In the genomic region with DNA sequence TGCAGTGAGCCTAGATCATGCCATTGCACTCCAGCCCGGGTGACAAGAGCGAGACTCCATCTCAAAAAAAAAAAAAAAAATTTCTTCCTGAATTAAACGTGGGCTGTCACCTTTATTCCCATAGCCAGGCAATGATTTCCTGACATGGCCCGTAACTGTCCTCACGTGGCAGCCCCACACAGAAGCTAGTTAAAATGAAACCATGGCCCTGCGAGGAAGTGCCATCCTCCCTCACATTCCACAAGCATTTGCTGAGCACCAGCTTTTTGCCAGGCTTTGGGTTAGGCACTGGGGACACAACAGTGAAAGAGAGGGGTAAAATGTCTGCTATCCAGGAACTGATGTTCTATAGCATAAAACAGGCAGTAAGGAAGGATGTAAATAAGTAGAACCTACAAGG, we compare ENCODE assay signal across 22 cellular contexts. TPM values are rescaled to one million over a fixed set of nuclear protein-coding genes. Genes with fewer than 3 reads are reported as not detected.
DNase-seq lines count a peak whose midpoint lies in the region; TF ChIP-seq lines count a peak whose summit lies in the region.
"Had no signal": no experiment of that assay in that cellular context is flagged by ENCODE, and none has a peak within 500 bp of the region (broad histone marks: within the 10 kb centered on the region; RNA-seq: fewer than 3 reads in every experiment).

No MANE protein-coding gene starts in this region.

- H3K9me2 ChIP-seq in PC-9 (ENCODE audit: insufficient read depth) (no peaks in the 10 kb centered on the region), hepatocyte (replicated peaks; ENCODE audit: insufficient read depth) (no peaks in the 10 kb centered on the region)

- no peak overlapping the region for H2AK5ac ChIP-seq in neuronal stem cell (ENCODE audit: low read depth, low read length)

- no peak overlapping the region for H3K9ac ChIP-seq in neuronal stem cell (ENCODE audit: low read depth, low read length, poor library complexity)
- H3K9ac ChIP-seq: KMS-11 had no signal

- H3K9me3 ChIP-seq in Caco-2 = no peaks in the 10 kb centered on the region
- no peaks in the 10 kb centered on the region for H3K9me3 ChIP-seq in PC-9 (ENCODE audit: insufficient read depth, low read depth)
- H3K9me3 ChIP-seq in hepatocyte (ENCODE audit: low read depth) = no peaks in the 10 kb centered on the region
- H3K9me3 ChIP-seq in neuronal stem cell (replicated peaks in 1 of 2; ENCODE audit: control insufficient read depth in 2 of 2, insufficient read depth in 1 of 2, low read depth in 1 of 2, low read length in 2 of 2) = peaks cover 10 to 11% of the 10 kb centered on the region in 2 donors
- H3K9me3 ChIP-seq: SJSA1 had no signal

- H2BK120ac ChIP-seq in neuronal stem cell (ENCODE audit: low read depth, low read length) = no peak overlapping the region

- H2BK12ac ChIP-seq in neuronal stem cell (ENCODE audit: low read length) = peak overlapping the region; percentile 22

- H3K27ac ChIP-seq in PC-9 = no peak overlapping the region
- peak overlapping the region; percentile 48 for H3K27ac ChIP-seq in hepatocyte
- H3K27ac ChIP-seq in neuronal stem cell (replicated peaks; ENCODE audit: low read length) = no peak overlapping the region
- H3K27ac ChIP-seq: KMS-11, SJSA1 had no signal

- H2AFZ ChIP-seq in PC-9 (no peak overlapping the region), hepatocyte (no peak overlapping the region), neuronal stem cell (ENCODE audit: low read length) (no peak overlapping the region)

- H3K4me3 Mint-ChIP-seq in Caco-2 (ENCODE audit: unreplicated experiment) = no peak overlapping the region
- H3K4me3 Mint-ChIP-seq: CD4-positive, CD25-positive, alpha-beta regulatory T cell; HFFc6 had no signal

- peaks cover 20% of the 10 kb centered on the region for H3K9me3 Mint-ChIP-seq in Caco-2 (ENCODE audit: unreplicated experiment)

- peaks cover 17% of the 10 kb centered on the region for H3K4me1 Mint-ChIP-seq in Caco-2 (ENCODE audit: low read depth, unreplicated experiment)
- H3K4me1 Mint-ChIP-seq: CD4-positive, CD25-positive, alpha-beta regulatory T cell had no signal

- H3K36me3 Mint-ChIP-seq in Caco-2 (ENCODE audit: insufficient read depth, unreplicated experiment) = no peaks in the 10 kb centered on the region
- H3K36me3 Mint-ChIP-seq: CD4-positive, CD25-positive, alpha-beta regulatory T cell had no signal

- no peaks in the 10 kb centered on the region for H3K79me2 ChIP-seq in PC-9 (ENCODE audit: low read depth)
- no peaks in the 10 kb centered on the region for H3K79me2 ChIP-seq in hepatocyte

- H3K18ac ChIP-seq in neuronal stem cell (ENCODE audit: low read length) = no peak overlapping the region

- no peaks in the 10 kb centered on the region for H3K79me1 ChIP-seq in neuronal stem cell (ENCODE audit: low read depth, low read length)

- H4K91ac ChIP-seq in neuronal stem cell (ENCODE audit: low read depth, low read length, poor library complexity) = no peak overlapping the region

- POLR2A ChIA-PET in Caco-2 (lab: Charles Lee) (no interaction called here), PC-9 (lab: Charles Lee; ENCODE audit: unreplicated experiment) (interaction anchor here (0.6 to 0.7 kb wide), 2 partner anchors 25 to 131 kb away, joined by 5 to 6 read pairs; no protein-coding TSS in a partner anchor), HEK293T (lab: Yijun Ruan, JAX) (interaction anchor here (1.1 to 1.5 kb wide), 3 partner anchors 14 to 71 kb away, joined by 3 read pairs; partner anchors contain the start of gene FBXO17)

- H3K4me3 ChIP-seq in Caco-2 (ENCODE audit: low read depth, low read length) = no peak overlapping the region
- H3K4me3 ChIP-seq in PC-9 = no peak overlapping the region
- no peak overlapping the region for H3K4me3 ChIP-seq in hepatocyte
- no peak overlapping the region for H3K4me3 ChIP-seq in neuronal stem cell (ENCODE audit: low read length in 2 of 2)
- H3K4me3 ChIP-seq: SJSA1 had no signal

- no peaks in the 10 kb centered on the region for H3K27me3 Mint-ChIP-seq in Caco-2 (ENCODE audit: insufficient read depth, unreplicated experiment)

- no peaks in the 10 kb centered on the region; the same call in 1 of the 2 replicates for H3K4me1 ChIP-seq in Caco-2
- peaks cover 3% of the 10 kb centered on the region; the same call in 1 of the 2 replicates for H3K4me1 ChIP-seq in PC-9 (replicated peaks; ENCODE audit: insufficient read depth)
- no peaks in the 10 kb centered on the region for H3K4me1 ChIP-seq in hepatocyte (ENCODE audit: insufficient read depth)
- no peaks in the 10 kb centered on the region for H3K4me1 ChIP-seq in neuronal stem cell (ENCODE audit: control insufficient read depth in 2 of 2, insufficient read depth in 1 of 2, low read depth in 1 of 2, low read length in 2 of 2)
- H3K4me1 ChIP-seq: SJSA1 had no signal

- no peak overlapping the region for H2BK15ac ChIP-seq in neuronal stem cell (ENCODE audit: low read length)

- H3K4me2 ChIP-seq in PC-9 = peak overlapping the region; percentile 48
- no peak overlapping the region for H3K4me2 ChIP-seq in hepatocyte
- no peak overlapping the region for H3K4me2 ChIP-seq in neuronal stem cell (ENCODE audit: insufficient read depth, low read length, poor library complexity, severe bottlenecking)
- H3K4me2 ChIP-seq: KMS-11 had no signal

- H2BK5ac ChIP-seq in neuronal stem cell (ENCODE audit: low read length) = no peak overlapping the region

- H3K4ac ChIP-seq in neuronal stem cell (ENCODE audit: low read length) = no peak overlapping the region

- H3F3A ChIP-seq in PC-9 (ENCODE audit: insufficient read depth, low read depth) = 0 out of 2 replicates have a peak, but pooled peaks cover 7% of the 10 kb centered on the region

- H3K36me3 ChIP-seq in Caco-2 (ENCODE audit: control insufficient read depth, insufficient read depth, low read length) (no peaks in the 10 kb centered on the region), PC-9 (ENCODE audit: low read depth) (no peaks in the 10 kb centered on the region), hepatocyte (replicated peaks; ENCODE audit: insufficient read depth, low read depth) (no peaks in the 10 kb centered on the region), neuronal stem cell (replicated peaks in 1 of 2; ENCODE audit: control insufficient read depth in 2 of 2, insufficient read depth in 2 of 2, low read length in 2 of 2) (no peaks in the 10 kb centered on the region)
- H3K36me3 ChIP-seq: SJSA1 had no signal

- peak overlapping the region; percentile 25 for H3K27ac Mint-ChIP-seq in Caco-2 (ENCODE audit: unreplicated experiment)
- H3K27ac Mint-ChIP-seq: HFFc6 had no signal

- TF ChIP-seq CTCF in Caco-2 (IDR thresholded peaks at IDR 0.05; ENCODE audit: insufficient read depth in 1 of 2, low read depth in 1 of 2, low read length in 1 of 2, severe bottlenecking in 1 of 2, unreplicated experiment in 1 of 2) (no peak), PC-9 (conservative IDR thresholded peaks at IDR 0.05) (no peak), hepatocyte (IDR thresholded peaks at IDR 0.05; ENCODE audit: poor library complexity) (no peak)

- no TSS peak for BruUV-seq in Caco-2 (replicated peaks; lab: Mats Ljungman, UMichigan)
- BruUV-seq in PC-9 (replicated peaks; lab: Mats Ljungman, UMichigan) = TSS peak; percentile 21

- intact Hi-C loops in Caco-2 (cut with micrococcal nuclease; ENCODE audit: unreplicated experiment) = no loop called here
- intact Hi-C loops in PC-9 (cut with micrococcal nuclease; ENCODE audit: unreplicated experiment) = no loop called here

- H3K27me3 ChIP-seq in Caco-2 (replicated peaks; ENCODE audit: control insufficient read depth, insufficient read depth, low read length) (no peaks in the 10 kb centered on the region), PC-9 (ENCODE audit: insufficient read depth, low read depth) (no peaks in the 10 kb centered on the region), hepatocyte (no peaks in the 10 kb centered on the region), neuronal stem cell (ENCODE audit: control insufficient read depth in 3 of 3, insufficient read depth in 3 of 3, low read depth in 1 of 3, low read length in 3 of 3) (no peaks in the 10 kb centered on the region)
- H3K27me3 ChIP-seq: SJSA1 had no signal

- WGBS in hepatocyte (ENCODE audit: low lambda C conversion rate, missing lambda C conversion rate) = 80% methylated on average over 6 of the region's 6 CpGs
- no CpG with 5 or more reads among the region's 6 CpGs for WGBS in neuronal stem cell (ENCODE audit: extremely low coverage in 2 of 2, insufficient read length in 2 of 2, insufficient replicate concordance in 1 of 2), 2 donors

- no peak overlapping the region for H3K14ac ChIP-seq in neuronal stem cell (ENCODE audit: low read length)

- CTCF ChIA-PET in Caco-2 (lab: Charles Lee) (no interaction called here), PC-9 (lab: Charles Lee) (interaction anchor here (0.5 to 0.7 kb wide), 2 partner anchors 13 to 14 kb away, joined by 3 read pairs; partner anchors contain the start of gene FBXO27), HEK293T (lab: Yijun Ruan, JAX) (no interaction called here)

- H4K8ac ChIP-seq in neuronal stem cell (ENCODE audit: low read depth, low read length) = no peak overlapping the region

- H3K23ac ChIP-seq in neuronal stem cell (ENCODE audit: low read depth, low read length, poor library complexity) = no peak overlapping the region

- DNase-seq in Caco-2 = no peak
- DNase-seq in PC-9 = no peak
- DNase-seq in hepatocyte (ENCODE audit: low spot score) = no peak
- DNase-seq in neuronal stem cell (ENCODE audit: low spot score) = no peak
- no peak for DNase-seq in HEK293T (ENCODE audit: extremely low spot score)
- DNase-seq in iPS-NIHi11 (ENCODE audit: low spot score) = no peak
- DNase-seq in D341Med (ENCODE audit: low spot score) = no peak
- DNase-seq in HK-2 (ENCODE audit: unreplicated experiment) = no peak
- DNase-seq: DMS 273 treated with DMSO at 0.1 percent for 48 hours, DMS79 treated with DMSO at 0.1 percent for 48 hours, HFFc6, NCI-H1105, NCI-H146, NCI-H2227 treated with DMSO at 0.1 percent for 48 hours, NCI-H510A treated with DMSO at 0.1 percent for 48 hours had no signal

- H4K20me1 ChIP-seq in PC-9 (ENCODE audit: insufficient read depth) (no peaks in the 10 kb centered on the region), hepatocyte (ENCODE audit: insufficient read depth, poor library complexity, severe bottlenecking) (no peaks in the 10 kb centered on the region)

RNA-seq across cellular contexts. Expression of gene FBXO27, which starts 13.2 kb away (rescaled TPM):
- total RNA-seq in Caco-2 (2022) (3.4 and 3.8 TPM in 2 replicates), PC-9 (2021) (48.5 and 88.9 TPM in 2 replicates), hepatocyte (6.7 and 15.2 TPM in 2 replicates)
- 10.3 and 11.0 TPM in 2 replicates for polyA plus RNA-seq in hepatocyte
- polyA plus RNA-seq in neuronal stem cell (2013, experiment 1 of 2) = 8.9 TPM
- polyA plus RNA-seq in neuronal stem cell (2013, experiment 2 of 2) = 8.1 TPM

RNA-seq across cellular contexts. Expression of gene ACP7, which starts 38.7 kb away (rescaled TPM):
- total RNA-seq in Caco-2 (2022) = 0.45 and 0.46 TPM in 2 replicates
- total RNA-seq in PC-9 (2021) = 3.8 and 5.4 TPM in 2 replicates
- total RNA-seq in hepatocyte = 0.16 and 0.23 TPM in 2 replicates
- polyA plus RNA-seq in hepatocyte = 0.13 and 0.21 TPM in 2 replicates
- polyA plus RNA-seq in neuronal stem cell (2013, experiment 1 of 2) = not detected
- not detected for polyA plus RNA-seq in neuronal stem cell (2013, experiment 2 of 2)
- total RNA-seq: A673; CD4-positive, CD25-positive, alpha-beta regulatory T cell; H4; HFFc6; Right ventricle myocardium inferior; SJSA1 had no signal
- polyA plus RNA-seq: BJ; CD4-positive, CD25-positive, alpha-beta regulatory T cell had no signal
